ENCODE assay signal across 35 cellular contexts in genomic region chr1:151782741-151783140, GRCh38. TPM values are rescaled to one million over a fixed set of nuclear protein-coding genes. Genes with fewer than 3 reads are reported as not detected.
"Had no signal": no experiment of that assay in that cellular context is flagged by ENCODE, and none has a peak within 500 bp of the region (broad histone marks: within the 10 kb centered on the region; RNA-seq: fewer than 3 reads in every experiment).

No MANE protein-coding gene starts in this region.

- DNase-seq: activated CD4-positive, alpha-beta T cell treated with anti-CD3 and anti-CD28 coated beads for 1 hour; activated CD4-positive, alpha-beta T cell treated with anti-CD3 and anti-CD28 coated beads for 4 hours; activated CD4-positive, alpha-beta T cell treated with anti-CD3 and anti-CD28 coated beads, Interleukin-2, amount 10 ng/mL, durations not matched to agents 7 days and 5 days; activated CD4-positive, alpha-beta T cell treated with anti-CD3 and anti-CD28 coated beads, Interleukin-2, amount 50 U/mL, for 48 hours; activated CD8-positive, alpha-beta memory T cell treated with anti-CD3 and anti-CD28 coated beads for 24 hours; activated CD8-positive, alpha-beta T cell treated with anti-CD3 and anti-CD28 coated beads for 36 hours; activated effector memory CD4-positive, alpha-beta T cell treated with Interleukin-2 at 50 U/mL for 16 hours; activated gamma-delta T cell treated with Interleukin-2 at 50 U/mL for 16 hours; activated naive CD4-positive, alpha-beta T cell treated with anti-CD3 and anti-CD28 coated beads, Interleukin-2, amount 50 U/mL, for 16 hours; activated naive CD4-positive, alpha-beta T cell treated with Interleukin-2 at 50 U/mL for 16 hours; activated T-cell treated with anti-CD3 and anti-CD28 coated beads, Interleukin-2, amount 50 U/mL, for 4 hours; amniotic stem cell; anterior cingulate cortex; brain microvascular endothelial cell; central memory CD4-positive, alpha-beta T cell; cerebellar nuclear complex; colonic mucosa; dorsolateral prefrontal cortex; effector CD4-positive, alpha-beta T cell; effector memory CD8-positive, alpha-beta T cell; gastrocnemius medialis; glutamatergic neuron; heart left ventricle; T-helper 1 cell; T-helper 17 cell; T1000 had no signal

- H3K4me3 Mint-ChIP-seq: activated CD4-positive, alpha-beta T cell treated with anti-CD3 and anti-CD28 coated beads, Interleukin-2, amount 10 ng/mL, durations not matched to agents 7 days and 5 days; activated CD8-positive, alpha-beta T cell treated with anti-CD3 and anti-CD28 coated beads for 36 hours; activated naive CD8-positive, alpha-beta T cell; activated T-cell treated with anti-CD3 and anti-CD28 coated beads, Interleukin-2, amount 50 U/mL, for 4 hours; activated T-helper 17 cell treated with anti-CD3 and anti-CD28 coated beads, Interleukin-2, amount 50 U/mL, for 72 hours; effector memory CD8-positive, alpha-beta T cell; T-helper 17 cell; T-helper 2 cell treated with Interferon-gamma antibody and Interleukin-4, amounts not matched to agents 5 μg/mL and 100 μg/mL, for 36 hours; WTC11 had no signal

- FAIRE-seq: astrocyte had no signal

- H3K27ac Mint-ChIP-seq: activated CD4-positive, alpha-beta T cell treated with anti-CD3 and anti-CD28 coated beads, Interleukin-2, amount 10 ng/mL, durations not matched to agents 7 days and 5 days; activated CD8-positive, alpha-beta T cell treated with anti-CD3 and anti-CD28 coated beads for 36 hours; activated naive CD8-positive, alpha-beta T cell; activated T-helper 17 cell treated with anti-CD3 and anti-CD28 coated beads, Interleukin-2, amount 50 U/mL, for 72 hours; effector memory CD8-positive, alpha-beta T cell; T-helper 17 cell; T-helper 2 cell treated with Interferon-gamma antibody and Interleukin-4, amounts not matched to agents 5 μg/mL and 100 μg/mL, for 36 hours; WTC11 had no signal

- H3K4me3 ChIP-seq: cardiac muscle cell, colonic mucosa, dorsolateral prefrontal cortex, esophagus muscularis mucosa, gastrocnemius medialis had no signal

- H3K27me3 Mint-ChIP-seq: activated CD4-positive, alpha-beta T cell treated with anti-CD3 and anti-CD28 coated beads, Interleukin-2, amount 10 ng/mL, durations not matched to agents 7 days and 5 days; activated CD8-positive, alpha-beta T cell treated with anti-CD3 and anti-CD28 coated beads for 36 hours; activated naive CD8-positive, alpha-beta T cell; activated T-helper 17 cell treated with anti-CD3 and anti-CD28 coated beads, Interleukin-2, amount 50 U/mL, for 72 hours; effector memory CD8-positive, alpha-beta T cell; T-helper 17 cell had no signal

- H3K36me3 ChIP-seq: brain microvascular endothelial cell, colonic mucosa had no signal

- H3K4me1 ChIP-seq: colonic mucosa, esophagus muscularis mucosa, gastrocnemius medialis had no signal

- H3K4me1 Mint-ChIP-seq: activated T-helper 17 cell treated with anti-CD3 and anti-CD28 coated beads, Interleukin-2, amount 50 U/mL, for 72 hours; WTC11 had no signal

- H3K27ac ChIP-seq: brain microvascular endothelial cell, cardiac muscle cell, colonic mucosa, esophagus muscularis mucosa, foreskin keratinocyte, gastrocnemius medialis had no signal

- H3K9me3 Mint-ChIP-seq: activated CD4-positive, alpha-beta T cell treated with anti-CD3 and anti-CD28 coated beads, Interleukin-2, amount 10 ng/mL, durations not matched to agents 7 days and 5 days; activated CD8-positive, alpha-beta T cell treated with anti-CD3 and anti-CD28 coated beads for 36 hours; activated T-cell treated with anti-CD3 and anti-CD28 coated beads, Interleukin-2, amount 50 U/mL, for 4 hours; activated T-helper 17 cell treated with anti-CD3 and anti-CD28 coated beads, Interleukin-2, amount 50 U/mL, for 72 hours; effector memory CD8-positive, alpha-beta T cell; T-helper 2 cell treated with Interferon-gamma antibody and Interleukin-4, amounts not matched to agents 5 μg/mL and 100 μg/mL, for 36 hours; WTC11 had no signal

- H3K9me3 ChIP-seq: colonic mucosa, esophagus muscularis mucosa, gastrocnemius medialis, heart left ventricle had no signal

- H3K27me3 ChIP-seq: colonic mucosa, dorsolateral prefrontal cortex, esophagus muscularis mucosa, foreskin keratinocyte, gastrocnemius medialis, heart left ventricle had no signal

RNA-seq across cellular contexts. Expression of gene LINGO4, which starts 22.5 kb away (rescaled TPM):
- total RNA-seq: activated CD8-positive, alpha-beta T cell treated with anti-CD3 and anti-CD28 coated beads for 36 hours; astrocyte; cardiac muscle cell; epithelial cell of proximal tubule; esophagus muscularis mucosa; foreskin keratinocyte; WTC11 had no signal
- polyA plus RNA-seq: cardiac muscle cell, foreskin keratinocyte had no signal

RNA-seq across cellular contexts. Expression of gene RORC, which starts 48.9 kb away (rescaled TPM):
- total RNA-seq: astrocyte, cardiac muscle cell, epithelial cell of proximal tubule, foreskin keratinocyte had no signal
- polyA plus RNA-seq: cardiac muscle cell had no signal

RNA-seq across cellular contexts. Expression of gene C2CD4D, which starts 56.9 kb away (rescaled TPM):
- total RNA-seq: cardiac muscle cell, esophagus muscularis mucosa, gastrocnemius medialis had no signal
- polyA plus RNA-seq: heart left ventricle had no signal
